19 cellular contexts compared by ENCODE assay signal in genomic region chr22:46109474-46110003, GRCh38. TPM values are rescaled to one million over a fixed set of nuclear protein-coding genes. Genes with fewer than 3 reads are reported as not detected.
A peak's percentile ranks its signal among the peaks of the same experiment; 100 is the strongest.
DNase-seq lines count a peak whose midpoint lies in the region; ATAC-seq, FAIRE-seq and TF ChIP-seq lines count a peak whose summit lies in the region.
"Had no signal": no experiment of that assay in that cellular context is flagged by ENCODE, and none has a peak within 500 bp of the region (broad histone marks: within the 10 kb centered on the region; RNA-seq: fewer than 3 reads in every experiment).

No MANE protein-coding gene starts in this region.

- POLR2A ChIA-PET in HepG2 (lab: Yijun Ruan, JAX) = interaction anchor here (1.0 to 2.1 kb wide), 3 partner anchors 74 to 103 kb away, joined by 6 to 7 read pairs (median 7); no protein-coding TSS in a partner anchor

- H3K27ac ChIP-seq in HepG2 (ENCODE audit: extremely low read length, insufficient read depth, low read length) (no peak overlapping the region), right lobe of liver (peak overlapping the region in 1 of 3 donors; percentile 15), esophagus muscularis mucosa (replicated peaks in 1 of 4) (peak overlapping the region; percentile 77 to 85 (median 81)), rectal smooth muscle tissue (ENCODE audit: low read depth, low read length) (peak overlapping the region; percentile 75)
- H3K27ac ChIP-seq: foreskin keratinocyte had no signal

- BruUV-seq in HepG2 (replicated peaks; lab: Mats Ljungman, UMichigan) = no TSS peak

- no peak for TF ChIP-seq POLR2A in HepG2 (IDR thresholded peaks at IDR 0.05; ENCODE audit: insufficient read depth in 1 of 2, low read depth in 2 of 2, low read length in 2 of 2)
- TF ChIP-seq POLR2A in right lobe of liver (IDR thresholded peaks at IDR 0.05) = no peak
- TF ChIP-seq POLR2A in esophagus muscularis mucosa (IDR thresholded peaks at IDR 0.05; ENCODE audit: low read depth) = no peak

- CTCF ChIA-PET in HepG2 (lab: Yijun Ruan, JAX; ENCODE audit: low intra/inter-chr PET ratio, low total read pairs) = no interaction called here

- no peak for FAIRE-seq in HepG2 (lab: Jason Lieb, UNC)
- FAIRE-seq: islet of Langerhans had no signal

- H3K27me3 ChIP-seq in HepG2 (ENCODE audit: control insufficient read depth in 1 of 2, insufficient read depth in 2 of 2, low read length in 2 of 2) (no peaks in the 10 kb centered on the region), right lobe of liver (no peaks in the 10 kb centered on the region), esophagus muscularis mucosa (no peaks in the 10 kb centered on the region), rectal smooth muscle tissue (ENCODE audit: control insufficient read depth, insufficient read depth, low read length) (no peaks in the 10 kb centered on the region)
- H3K27me3 ChIP-seq: foreskin keratinocyte had no signal

- no peaks in the 10 kb centered on the region for H3K9me3 ChIP-seq in HepG2 (ENCODE audit: low read length)
- no peaks in the 10 kb centered on the region for H3K9me3 ChIP-seq in right lobe of liver
- no peaks in the 10 kb centered on the region for H3K9me3 ChIP-seq in esophagus muscularis mucosa

- in situ Hi-C loops in HepG2 (cut with HindIII; ENCODE audit: extremely low pct_ligation_motif_present, low pct_unique_long_range_greater_than_20kb) = loop anchor here (5.0 to 25.0 kb wide), 2 partner anchors 97 to 472 kb away; no protein-coding TSS in a partner anchor

- ATAC-seq in HepG2 = no peak
- no peak for ATAC-seq in right lobe of liver
- ATAC-seq in natural killer cell = no peak
- no peak for ATAC-seq in activated CD4-positive, CD25-positive, alpha-beta regulatory T cell treated with anti-CD3 and anti-CD28 coated beads, Interleukin-2, amount 50 U/mL, for 24 hours
- ATAC-seq: naive thymus-derived CD4-positive, alpha-beta T cell had no signal

- no peaks in the 10 kb centered on the region for H3K9me3 Mint-ChIP-seq in natural killer cell
- H3K9me3 Mint-ChIP-seq: activated T-cell treated with anti-CD3 and anti-CD28 coated beads, Interleukin-2, amount 50 U/mL, for 72 hours; naive thymus-derived CD4-positive, alpha-beta T cell had no signal

- no peaks in the 10 kb centered on the region for H3K36me3 ChIP-seq in HepG2 (replicated peaks in 1 of 2; ENCODE audit: control insufficient read depth in 1 of 2, insufficient read depth in 2 of 2, low read length in 2 of 2)
- H3K36me3 ChIP-seq in right lobe of liver = peaks cover 0 to 37% (median 13%) of the 10 kb centered on the region in 4 donors
- H3K36me3 ChIP-seq in esophagus muscularis mucosa = peaks cover 17 to 87% (median 69%) of the 10 kb centered on the region in 4 donors
- peaks cover 24% of the 10 kb centered on the region for H3K36me3 ChIP-seq in rectal smooth muscle tissue (ENCODE audit: control insufficient read depth, insufficient read depth, low read length)

- no peak for TF ChIP-seq RAD21 in HepG2 (CRISPR knock-in tag; IDR thresholded peaks at IDR 0.05)

- H3K4me2 ChIP-seq in HepG2 (ENCODE audit: low read depth, low read length) = peak overlapping the region; percentile 19; the same call in 1 of the 2 replicates

- no peaks in the 10 kb centered on the region for H3K27me3 Mint-ChIP-seq in natural killer cell (ENCODE audit: low read depth in 2 of 2)
- H3K27me3 Mint-ChIP-seq: naive thymus-derived CD4-positive, alpha-beta T cell had no signal

- H4K20me1 ChIP-seq in HepG2 (ENCODE audit: insufficient read depth, low read length) = no peaks in the 10 kb centered on the region

- WGBS in HepG2 (ENCODE audit: low lambda C conversion rate) = 82% methylated on average over 6 of the region's 13 CpGs
- 33% methylated on average over 1 of the region's 13 CpGs for WGBS in right lobe of liver (ENCODE audit: insufficient coverage, low coverage, low lambda C conversion rate, missing lambda C conversion rate)
- WGBS in esophagus muscularis mucosa = no CpG with 5 or more reads among the region's 13 CpGs

- no peak overlapping the region for H3K27ac Mint-ChIP-seq in natural killer cell
- H3K27ac Mint-ChIP-seq: activated T-cell treated with anti-CD3 and anti-CD28 coated beads, Interleukin-2, amount 50 U/mL, for 72 hours had no signal

- peaks cover 62% of the 10 kb centered on the region for H3K4me1 ChIP-seq in HepG2 (ENCODE audit: insufficient read depth, low read length)
- H3K4me1 ChIP-seq in right lobe of liver = peaks cover 0 to 59% (median 29%) of the 10 kb centered on the region in 4 donors
- H3K4me1 ChIP-seq in esophagus muscularis mucosa = peaks cover 96 to 100% (median 99%) of the 10 kb centered on the region in 4 donors
- peaks cover 66% of the 10 kb centered on the region for H3K4me1 ChIP-seq in rectal smooth muscle tissue (ENCODE audit: control insufficient read depth, insufficient read depth, low read length)

- H3K4me3 ChIP-seq in HepG2 (replicated peaks in 1 of 3; ENCODE audit: insufficient read depth in 1 of 3, low read depth in 2 of 3, low read length in 3 of 3) = no peak overlapping the region
- H3K4me3 ChIP-seq in right lobe of liver = no peak overlapping the region
- H3K4me3 ChIP-seq in esophagus muscularis mucosa = no peak overlapping the region
- no peak overlapping the region for H3K4me3 ChIP-seq in rectal smooth muscle tissue (ENCODE audit: low read length)

- TF ChIP-seq EP300 in HepG2 (IDR thresholded peaks at IDR 0.05; ENCODE audit: low read depth in 2 of 2, low read length in 2 of 2) (no peak), HepG2 (CRISPR knock-in tag; IDR thresholded peaks at IDR 0.05; ENCODE audit: borderline replicate concordance) (no peak), esophagus muscularis mucosa (IDR thresholded peaks at IDR 0.05) (no peak)

- peaks cover 0 to 3% of the 10 kb centered on the region in 2 donors for H3K4me1 Mint-ChIP-seq in natural killer cell
- H3K4me1 Mint-ChIP-seq: naive thymus-derived CD4-positive, alpha-beta T cell had no signal

- DNase-seq in HepG2 (ENCODE audit: low spot score) (no peak), right lobe of liver (no peak), esophagus muscularis mucosa (ENCODE audit: extremely low spot score) (no peak), NCI-H226 (no peak), natural killer cell (no peak)
- DNase-seq in activated T-cell treated with anti-CD3 and anti-CD28 coated beads, Interleukin-2, amount 50 U/mL, for 1 hour = no peak
- DNase-seq: activated CD4-positive, alpha-beta T cell treated with anti-CD3 and anti-CD28 coated beads for 4 hours; amygdala; foreskin keratinocyte; GOT3; Kasumi-1; naive thymus-derived CD4-positive, alpha-beta T cell; NCI-H1694; NCI-H748 treated with DMSO at 0.1 percent for 48 hours; stimulated activated naive CD4-positive, alpha-beta T cell treated with Interleukin-2 at 50 U/mL for 16 hours had no signal

- TF ChIP-seq CTCF in HepG2 (CRISPR knock-in tag; IDR thresholded peaks at IDR 0.05) (no peak), right lobe of liver (IDR thresholded peaks at IDR 0.05) (no peak), esophagus muscularis mucosa (IDR thresholded peaks at IDR 0.05) (no peak), natural killer cell (IDR thresholded peaks at IDR 0.05) (no peak)

- H3K79me2 ChIP-seq in HepG2 (ENCODE audit: insufficient read depth, low read length) = no peaks in the 10 kb centered on the region

- no peak overlapping the region for H2AFZ ChIP-seq in HepG2 (ENCODE audit: low read length)

- H3K9ac ChIP-seq in HepG2 (ENCODE audit: insufficient read depth, low read depth, low read length) (no peak overlapping the region), rectal smooth muscle tissue (ENCODE audit: low read length) (no peak overlapping the region)

- no peak overlapping the region for H3K4me3 Mint-ChIP-seq in natural killer cell
- H3K4me3 Mint-ChIP-seq: activated T-cell treated with anti-CD3 and anti-CD28 coated beads, Interleukin-2, amount 50 U/mL, for 72 hours; naive thymus-derived CD4-positive, alpha-beta T cell had no signal

- intact Hi-C loops in HepG2 (cut with micrococcal nuclease; ENCODE audit: unreplicated experiment) = no loop called here
- intact Hi-C loops in right lobe of liver (cut with DNase I) = loop anchor here in 1 of 2 donors (5.0 kb wide), 1 partner anchor 102 kb away; no protein-coding TSS in a partner anchor
- intact Hi-C loops in esophagus muscularis mucosa (cut with DNase I) = no loop called here
- intact Hi-C loops in natural killer cell (cut with micrococcal nuclease) = no loop called here

- no peaks in the 10 kb centered on the region for H3K36me3 Mint-ChIP-seq in natural killer cell
- H3K36me3 Mint-ChIP-seq: naive thymus-derived CD4-positive, alpha-beta T cell had no signal

TF ChIP-seq in HepG2, 621 proteins besides CTCF, POLR2A, EP300 and RAD21:
- no peak for TF ChIP-seq TBX3 (IDR thresholded peaks at IDR 0.05; ENCODE audit: borderline replicate concordance)
- 0 out of 2 replicates have a peak, but pooled peaks have one; percentile 21 for TF ChIP-seq ZNF350 (CRISPR knock-in tag; IDR thresholded peaks at IDR 0.05; ENCODE audit: borderline replicate concordance, low read depth)

RNA-seq across cellular contexts. Expression of gene PPARA, which starts 40.8 kb away (rescaled TPM):
- 24.7 and 32.0 TPM in 2 replicates for total RNA-seq in HepG2 (2016; rRNA removed; fragmentation: Illumina TruSeq; extraction: Trizol)
- total RNA-seq in HepG2 (2016; cell fraction: cytosol; rRNA removed; fragmentation: Illumina TruSeq; extraction: Trizol; ENCODE audit: low read depth) = 25.2 and 27.4 TPM in 2 replicates
- total RNA-seq in HepG2 (2016; cell fraction: insoluble cytoplasmic fraction; rRNA removed; fragmentation: Illumina TruSeq; extraction: Trizol) = 25.2 and 26.2 TPM in 2 replicates
- 42.1 and 44.8 TPM in 2 replicates for total RNA-seq in HepG2 (2016; cell fraction: membrane; rRNA removed; fragmentation: Illumina TruSeq; extraction: Trizol)
- 16.8 and 21.1 TPM in 2 replicates for total RNA-seq in HepG2 (2016; cell fraction: nucleus; rRNA removed; fragmentation: Illumina TruSeq; extraction: Trizol)
- 16.6 and 18.2 TPM in 2 replicates for polyA plus RNA-seq in HepG2 (2011; rRNA removed)
- 14.0 and 14.5 TPM in 2 replicates for polyA plus RNA-seq in HepG2 (2011; cell fraction: cytosol; rRNA removed)
- 11.7 and 12.6 TPM in 2 replicates for polyA plus RNA-seq in HepG2 (2011; cell fraction: nucleus; rRNA removed)
- polyA plus RNA-seq in HepG2 (2012) = 20.9 and 22.5 TPM in 2 replicates
- polyA plus RNA-seq in HepG2 (2016; cell fraction: cytosol; fragmentation: Illumina TruSeq; extraction: Trizol; ENCODE audit: low read depth) = 26.1 and 26.5 TPM in 2 replicates
- 15.3 and 15.6 TPM in 2 replicates for polyA plus RNA-seq in HepG2 (2016; cell fraction: insoluble cytoplasmic fraction; fragmentation: Illumina TruSeq; extraction: Trizol; ENCODE audit: low read depth)
- polyA plus RNA-seq in HepG2 (2016; cell fraction: membrane; fragmentation: Illumina TruSeq; extraction: Trizol; ENCODE audit: low read depth) = 29.1 and 30.3 TPM in 2 replicates
- 21.2 and 21.4 TPM in 2 replicates for polyA plus RNA-seq in HepG2 (2016; cell fraction: nucleus; fragmentation: Illumina TruSeq; extraction: Trizol; ENCODE audit: insufficient read depth, low read depth)
- polyA minus RNA-seq in HepG2 (2011; rRNA and poly(A)+ RNA removed; ENCODE audit: low replicate concordance) = 7.8 and 47.2 TPM in 2 replicates
- polyA minus RNA-seq in HepG2 (2011; cell fraction: cytosol; rRNA and poly(A)+ RNA removed) = 23.7 and 30.1 TPM in 2 replicates
- polyA minus RNA-seq in HepG2 (2011; cell fraction: nucleus; rRNA and poly(A)+ RNA removed) = 30.8 and 34.2 TPM in 2 replicates
- 100 to 1,000 TPM in 3 of 6 experiments, 10 to 100 TPM in 3; 64.4 to 152 (median 95.1) TPM for total RNA-seq in right lobe of liver
- total RNA-seq in esophagus muscularis mucosa = 10 to 100 TPM; 17.0 to 50.9 (median 26.8) TPM
- 10 to 100 TPM; 20.1 to 27.8 (median 27.0) TPM for total RNA-seq in natural killer cell
